Comparison of ENCODE assay signal across 1 cellular context in the genomic region with DNA sequence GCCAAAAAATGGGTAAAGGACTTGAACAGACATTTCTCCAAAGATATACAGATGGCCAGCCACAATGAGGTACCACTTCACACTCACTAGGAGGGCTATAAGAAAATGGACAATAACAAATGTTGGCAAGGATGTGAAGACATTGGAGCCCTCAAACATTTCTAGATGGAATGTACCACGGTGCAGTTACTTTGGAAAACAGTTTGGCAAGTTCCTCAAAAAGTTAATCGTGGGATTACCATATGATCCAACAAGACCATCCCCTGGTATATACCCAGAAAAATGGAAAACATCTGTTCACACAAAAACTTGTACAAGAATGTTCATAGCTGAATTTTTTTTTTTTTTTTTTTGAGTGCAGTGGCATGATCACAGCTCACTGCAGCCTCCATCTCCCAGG.
TF ChIP-seq lines count a peak whose summit lies in the region.

No MANE protein-coding gene starts in this region.

TF ChIP-seq in SK-N-SH, 30 proteins besides CTCF, POLR2A, EP300 and RAD21 (continued from another document):
- TF ChIP-seq NRF1 (IDR thresholded peaks at IDR 0.05; ENCODE audit: low read depth, low read length), result no peak
- no peak for TF ChIP-seq CHD2 (IDR thresholded peaks at IDR 0.05; ENCODE audit: low read length, partially characterized antibody)
- TF ChIP-seq ELF1 (IDR thresholded peaks at IDR 0.05), result no peak
- no peak for TF ChIP-seq SIN3A (IDR thresholded peaks at IDR 0.05; ENCODE audit: borderline replicate concordance, low read depth, low read length)
- no peak for TF ChIP-seq GATA2 (CRISPR knock-in tag; IDR thresholded peaks at IDR 0.05)
- no peak for TF ChIP-seq JUND (IDR thresholded peaks at IDR 0.05)
- TF ChIP-seq USF1 (IDR thresholded peaks at IDR 0.05; ENCODE audit: borderline replicate concordance, low read depth), result no peak
- TF ChIP-seq RCOR1 (IDR thresholded peaks at IDR 0.05; ENCODE audit: low read length), result no peak
TF ChIP-seq in SK-N-SH: peak in this region for 0.
